ENCODE assay signal across 26 cellular contexts in genomic region chr16:56838622-56839337, GRCh38. TPM values are rescaled to one million over a fixed set of nuclear protein-coding genes. Genes with fewer than 3 reads are reported as not detected.
DNase-seq lines count a peak whose midpoint lies in the region; ATAC-seq, FAIRE-seq and TF ChIP-seq lines count a peak whose summit lies in the region.
"Had no signal": no experiment of that assay in that cellular context is flagged by ENCODE, and none has a peak within 500 bp of the region (broad histone marks: within the 10 kb centered on the region; RNA-seq: fewer than 3 reads in every experiment).

No MANE protein-coding gene starts in this region.

- peak overlapping the region; percentile 40 for H3K27ac ChIP-seq in endothelial cell of umbilical vein (ENCODE audit: insufficient read depth, low read depth, low read length)
- no peak overlapping the region for H3K27ac ChIP-seq in naive thymus-derived CD4-positive, alpha-beta T cell (ENCODE audit: low read depth, low read length)
- no peak overlapping the region for H3K27ac ChIP-seq in substantia nigra (ENCODE audit: low read depth, low read length, poor library complexity, severe bottlenecking)
- H3K27ac ChIP-seq: 22Rv1, A549, C4-2B, HL-60 had no signal

- peaks cover 3 to 8% of the 10 kb centered on the region in 2 donors for H3K36me3 Mint-ChIP-seq in activated naive CD4-positive, alpha-beta T cell treated with anti-CD3 and anti-CD28 coated beads, Interleukin-2, amount 50 U/mL, for 72 hours
- H3K36me3 Mint-ChIP-seq in naive thymus-derived CD4-positive, alpha-beta T cell = peaks cover 3 to 71% (median 14%) of the 10 kb centered on the region in 5 donors
- peaks cover 99% of the 10 kb centered on the region for H3K36me3 Mint-ChIP-seq in activated T-cell treated with anti-CD3 and anti-CD28 coated beads, Interleukin-2, amount 50 U/mL, for 24 hours (ENCODE audit: low read depth)

- no peak for TF ChIP-seq CTCF in endothelial cell of umbilical vein (IDR thresholded peaks at IDR 0.05; ENCODE audit: extremely low read depth in 1 of 2, insufficient read depth in 1 of 2, low read depth in 1 of 2, low read length in 2 of 2)

- no peaks in the 10 kb centered on the region for H3K9me3 Mint-ChIP-seq in activated naive CD4-positive, alpha-beta T cell treated with anti-CD3 and anti-CD28 coated beads, Interleukin-2, amount 50 U/mL, for 72 hours
- H3K9me3 Mint-ChIP-seq in naive thymus-derived CD4-positive, alpha-beta T cell = no peaks in the 10 kb centered on the region
- H3K9me3 Mint-ChIP-seq in activated T-cell treated with anti-CD3 and anti-CD28 coated beads, Interleukin-2, amount 50 U/mL, for 24 hours = no peaks in the 10 kb centered on the region
- H3K9me3 Mint-ChIP-seq: CD4-positive, alpha-beta T cell; GM23338 had no signal

- H3K9me3 ChIP-seq in endothelial cell of umbilical vein (replicated peaks; ENCODE audit: control insufficient read depth, insufficient read depth, low read length) = no peaks in the 10 kb centered on the region
- H3K9me3 ChIP-seq in naive thymus-derived CD4-positive, alpha-beta T cell (ENCODE audit: control insufficient read depth in 2 of 3, low read length in 3 of 3) = no peaks in the 10 kb centered on the region
- H3K9me3 ChIP-seq: A549 had no signal

- peaks cover 19 to 26% of the 10 kb centered on the region in 2 experiments for H3K36me3 ChIP-seq in endothelial cell of umbilical vein (ENCODE audit: control insufficient read depth in 2 of 2, extremely low read depth in 1 of 2, insufficient read depth in 2 of 2, low read length in 2 of 2)
- peaks cover 0 to 73% (median 6%) of the 10 kb centered on the region in 3 experiments for H3K36me3 ChIP-seq in naive thymus-derived CD4-positive, alpha-beta T cell (ENCODE audit: control insufficient read depth in 2 of 3, insufficient read depth in 3 of 3, low read length in 3 of 3)

- no peaks in the 10 kb centered on the region for H3K79me2 ChIP-seq in endothelial cell of umbilical vein (ENCODE audit: control insufficient read depth, insufficient read depth, low read length)

- peak overlapping the region; percentile 31 for H3K9ac ChIP-seq in endothelial cell of umbilical vein (replicated peaks; ENCODE audit: extremely low read depth, insufficient read depth, low read length)

- no peaks in the 10 kb centered on the region for H3K27me3 Mint-ChIP-seq in naive thymus-derived CD4-positive, alpha-beta T cell
- H3K27me3 Mint-ChIP-seq in activated T-cell treated with anti-CD3 and anti-CD28 coated beads, Interleukin-2, amount 50 U/mL, for 24 hours = no peaks in the 10 kb centered on the region
- H3K27me3 Mint-ChIP-seq: CD4-positive, alpha-beta T cell had no signal

- no peaks in the 10 kb centered on the region for H4K20me1 ChIP-seq in endothelial cell of umbilical vein (replicated peaks; ENCODE audit: control insufficient read depth, extremely low read depth, insufficient read depth, low read length)

- H3K4me1 Mint-ChIP-seq in naive thymus-derived CD4-positive, alpha-beta T cell = peaks cover 0 to 24% (median 13%) of the 10 kb centered on the region in 7 donors
- H3K4me1 Mint-ChIP-seq in activated T-cell treated with anti-CD3 and anti-CD28 coated beads, Interleukin-2, amount 50 U/mL, for 24 hours (ENCODE audit: low read depth) = peaks cover 4% of the 10 kb centered on the region
- H3K4me1 Mint-ChIP-seq: GM23338 had no signal

- BruUV-seq in endothelial cell of umbilical vein (replicated peaks; lab: Mats Ljungman, UMichigan) = no TSS peak

- H3K4me3 Mint-ChIP-seq in naive thymus-derived CD4-positive, alpha-beta T cell = peak overlapping the region in 2 of 10 donors; percentile 3 to 44
- no peak overlapping the region for H3K4me3 Mint-ChIP-seq in activated T-cell treated with anti-CD3 and anti-CD28 coated beads, Interleukin-2, amount 50 U/mL, for 24 hours
- H3K4me3 Mint-ChIP-seq: CD4-positive, alpha-beta T cell; GM23338 had no signal

- peaks cover 14% of the 10 kb centered on the region for H3K4me1 ChIP-seq in endothelial cell of umbilical vein (ENCODE audit: control insufficient read depth, extremely low read depth, insufficient read depth, low read length)
- peaks cover 0 to 4% of the 10 kb centered on the region in 2 donors for H3K4me1 ChIP-seq in naive thymus-derived CD4-positive, alpha-beta T cell (ENCODE audit: control insufficient read depth in 2 of 2, insufficient read depth in 2 of 2, low read length in 2 of 2)
- H3K4me1 ChIP-seq: A549 had no signal

- TF ChIP-seq POLR2A in endothelial cell of umbilical vein (IDR thresholded peaks at IDR 0.05; ENCODE audit: low read depth, low read length) = no peak

- intact Hi-C loops in endothelial cell of umbilical vein (cut with micrococcal nuclease) = no loop called here
- intact Hi-C loops in naive thymus-derived CD4-positive, alpha-beta T cell (cut with micrococcal nuclease) = no loop called here

- no peaks in the 10 kb centered on the region for H3K27me3 ChIP-seq in endothelial cell of umbilical vein (ENCODE audit: control insufficient read depth in 2 of 2, insufficient read depth in 2 of 2, low read length in 2 of 2)
- H3K27me3 ChIP-seq in naive thymus-derived CD4-positive, alpha-beta T cell (ENCODE audit: control insufficient read depth in 2 of 2, insufficient read depth in 2 of 2, low read length in 2 of 2) = no peaks in the 10 kb centered on the region

- DNase-seq in activated naive CD4-positive, alpha-beta T cell treated with anti-CD3 and anti-CD28 coated beads, Interleukin-2, amount 50 U/mL, for 72 hours (ENCODE audit: low spot score in 2 of 2) = peak in 1 of 2 donors; percentile 21
- no peak for DNase-seq in activated naive CD4-positive, alpha-beta T cell treated with Interleukin-2 at 50 U/mL for 16 hours
- no peak for DNase-seq in endothelial cell of umbilical vein (ENCODE audit: low read depth, low spot score)
- no peak for DNase-seq in naive thymus-derived CD4-positive, alpha-beta T cell
- DNase-seq in substantia nigra (lab: John Stamatoyannopoulos, UW) = no peak
- DNase-seq in activated T-cell treated with anti-CD3 and anti-CD28 coated beads, Interleukin-2, amount 50 U/mL, for 24 hours = no peak
- no peak for DNase-seq in COLO829 (ENCODE audit: low spot score)
- DNase-seq: AML-193; CD4-positive, alpha-beta T cell; DMS 273 treated with DMSO at 0.1 percent for 48 hours; DMS53; DND-41; EL; HCEC 1CT; IMR-90 had no signal

- CTCF ChIA-PET in endothelial cell of umbilical vein (lab: Charles Lee) = interaction anchor here (0.6 to 7.3 kb wide), 7 partner anchors 10 to 45 kb away, joined by 3 to 47 read pairs (median 5); no protein-coding TSS in a partner anchor
- CTCF ChIA-PET in naive thymus-derived CD4-positive, alpha-beta T cell (lab: Charles Lee) = interaction anchor here (0.7 kb wide), 2 partner anchors 29 to 93 kb away, joined by 3 to 7 read pairs; partner anchors contain the start of gene HERPUD1

- peak overlapping the region; percentile 46 for H3K4me2 ChIP-seq in endothelial cell of umbilical vein (ENCODE audit: insufficient read depth, low read length)
- H3K4me2 ChIP-seq: A549, GM23338 had no signal

- no peak overlapping the region for H2AFZ ChIP-seq in endothelial cell of umbilical vein (ENCODE audit: low read depth, low read length)
- H2AFZ ChIP-seq: GM23338 had no signal

- no peak for FAIRE-seq in endothelial cell of umbilical vein (lab: Jason Lieb, UNC)
- FAIRE-seq: A549, GM12878, H54, K562 had no signal

- no peak overlapping the region for H3K4me3 ChIP-seq in endothelial cell of umbilical vein (replicated peaks in 1 of 3; ENCODE audit: insufficient read depth in 1 of 3, low read depth in 1 of 3, low read length in 3 of 3)
- H3K4me3 ChIP-seq in naive thymus-derived CD4-positive, alpha-beta T cell (ENCODE audit: low read length) = no peak overlapping the region
- H3K4me3 ChIP-seq: A549, GM12878, GM23338, K562 had no signal

- no peak for ATAC-seq in activated naive CD4-positive, alpha-beta T cell treated with anti-CD3 and anti-CD28 coated beads, Interleukin-2, amount 50 U/mL, for 72 hours
- no peak for ATAC-seq in naive thymus-derived CD4-positive, alpha-beta T cell
- ATAC-seq: A549, GM12878, GM23338, K562 had no signal

- POLR2A ChIA-PET in endothelial cell of umbilical vein (lab: Charles Lee) = no interaction called here
- POLR2A ChIA-PET in naive thymus-derived CD4-positive, alpha-beta T cell (lab: Charles Lee) = interaction anchor here (0.6 to 1.8 kb wide), 5 partner anchors 8 to 93 kb away, joined by 3 to 5 read pairs (median 4); partner anchors contain the start of gene HERPUD1

- H3K27ac Mint-ChIP-seq in activated naive CD4-positive, alpha-beta T cell treated with anti-CD3 and anti-CD28 coated beads, Interleukin-2, amount 50 U/mL, for 72 hours = peak overlapping the region; percentile 18 to 53
- H3K27ac Mint-ChIP-seq in naive thymus-derived CD4-positive, alpha-beta T cell = peak overlapping the region in 6 of 9 donors; percentile 12 to 59 (median 36)
- no peak overlapping the region for H3K27ac Mint-ChIP-seq in activated T-cell treated with anti-CD3 and anti-CD28 coated beads, Interleukin-2, amount 50 U/mL, for 24 hours
- H3K27ac Mint-ChIP-seq: CD4-positive, alpha-beta T cell; GM23338 had no signal

- dilution Hi-C loops in endothelial cell of umbilical vein (cut with MboI; ENCODE audit: extremely low pct_ligation_motif_present, low sequenced_read_pairs) = no loop called here

- H3K9me1 ChIP-seq in endothelial cell of umbilical vein (replicated peaks; ENCODE audit: control insufficient read depth, extremely low read depth, insufficient read depth, low read length) = no peaks in the 10 kb centered on the region

TF ChIP-seq in endothelial cell of umbilical vein, 7 proteins besides CTCF, POLR2A, EP300 and RAD21 (continues in another document):
- TF ChIP-seq POLR2AphosphoS5 (IDR thresholded peaks at IDR 0.05; ENCODE audit: insufficient read depth, low read depth, low read length) (no peak), FOS (IDR thresholded peaks at IDR 0.05; ENCODE audit: borderline replicate concordance, insufficient read depth, low read length) (no peak), GATA2 (IDR thresholded peaks at IDR 0.05; ENCODE audit: insufficient read depth, insufficient read length, low read depth, low read length) (no peak)

RNA-seq across cellular contexts. Expression of gene SLC12A3, which starts 26.2 kb away (rescaled TPM):
- total RNA-seq in activated naive CD4-positive, alpha-beta T cell treated with anti-CD3 and anti-CD28 coated beads, Interleukin-2, amount 50 U/mL, for 72 hours = not detected
- total RNA-seq in endothelial cell of umbilical vein = not detected in 2 replicates
- not detected in 2 replicates for polyA plus RNA-seq in endothelial cell of umbilical vein
- not detected in 2 replicates for polyA plus RNA-seq in endothelial cell of umbilical vein (2011; cell fraction: cytosol; rRNA removed)
- not detected in 2 replicates for polyA plus RNA-seq in endothelial cell of umbilical vein (2011; cell fraction: nucleus; rRNA removed)
- not detected in 2 replicates for polyA plus RNA-seq in endothelial cell of umbilical vein (2012)
- not detected in 2 replicates for polyA minus RNA-seq in endothelial cell of umbilical vein
- polyA minus RNA-seq in endothelial cell of umbilical vein (2011; cell fraction: cytosol; rRNA and poly(A)+ RNA removed) = 61.3 TPM
- polyA minus RNA-seq in endothelial cell of umbilical vein (2011; cell fraction: nucleus; rRNA and poly(A)+ RNA removed) = 0.10 TPM in 2 replicates
- under 1 TPM in 2 of 5 experiments, not detected in 3; 0.08 to 0.49 TPM for total RNA-seq in naive thymus-derived CD4-positive, alpha-beta T cell
- not detected for polyA plus RNA-seq in naive thymus-derived CD4-positive, alpha-beta T cell
- total RNA-seq: CD4-positive, alpha-beta T cell; G401; GM23338; HT1080; IMR-90; K562 had no signal
- polyA plus RNA-seq: BJ, GM23338, IMR-90, K562 had no signal
